8 cellular contexts compared by ENCODE assay signal in genomic region chr4:98446499-98447375, GRCh38.
DNase-seq lines count a peak whose midpoint lies in the region; ATAC-seq and TF ChIP-seq lines count a peak whose summit lies in the region.

No MANE protein-coding gene starts in this region.

- H3K27me3 Mint-ChIP-seq in CD8-positive, alpha-beta memory T cell, result no peaks in the 10 kb centered on the region
- H3K27me3 Mint-ChIP-seq in HFFc6 (ENCODE audit: insufficient read depth), result no peaks in the 10 kb centered on the region; the same call in 1 of the 2 replicates

- no peaks in the 10 kb centered on the region for H3K9me3 Mint-ChIP-seq in CD8-positive, alpha-beta memory T cell
- no peaks in the 10 kb centered on the region for H3K9me3 Mint-ChIP-seq in HFFc6

- H3K27ac ChIP-seq in CD8-positive, alpha-beta memory T cell (ENCODE audit: low read depth, low read length), result peak overlapping the region; percentile 3
- peak overlapping the region; percentile 80 for H3K27ac ChIP-seq in KOPT-K1 (ENCODE audit: low read depth, low read length, poor library complexity, severe bottlenecking)

- H3K4me1 ChIP-seq in CD8-positive, alpha-beta memory T cell (ENCODE audit: insufficient read depth, low read length), result peaks cover 41% of the 10 kb centered on the region

- peak overlapping the region; percentile 63 to 80 (median 76) for H3K4me3 Mint-ChIP-seq in CD8-positive, alpha-beta memory T cell
- H3K4me3 Mint-ChIP-seq in HFFc6, result no peak overlapping the region

- peak; percentile 43 to 84 (median 61) for DNase-seq in CD8-positive, alpha-beta memory T cell
- DNase-seq in activated T-cell treated with anti-CD3 and anti-CD28 coated beads for 1 hour (ENCODE audit: low read depth), result peak; percentile 27
- DNase-seq in glomerular visceral epithelial cell (ENCODE audit: extremely low spot score), result peak; percentile 88
- DNase-seq in stimulated activated CD8-positive, alpha-beta memory T cell treated with anti-CD3 and anti-CD28 coated beads, Interleukin-4, amount 100 ng/mL, for 48 hours, result peak; percentile 69
- DNase-seq in HFFc6, result no peak
- DNase-seq in D341Med (ENCODE audit: low spot score), result no peak

- peaks cover 45 to 52% (median 45%) of the 10 kb centered on the region in 3 donors for H3K4me1 Mint-ChIP-seq in CD8-positive, alpha-beta memory T cell
- H3K4me1 Mint-ChIP-seq in HFFc6 (ENCODE audit: low read depth), result peaks cover 19% of the 10 kb centered on the region

- TF ChIP-seq CTCF in HFFc6 (IDR thresholded peaks at IDR 0.05), result no peak

- peak overlapping the region; percentile 51 for H3K4me3 ChIP-seq in CD8-positive, alpha-beta memory T cell (ENCODE audit: low read length)

- H3K27me3 ChIP-seq in CD8-positive, alpha-beta memory T cell (ENCODE audit: insufficient read depth, low read length, poor library complexity, severe bottlenecking), result no peaks in the 10 kb centered on the region

- CTCF ChIA-PET in CD8-positive, alpha-beta memory T cell (lab: Charles Lee), result no interaction called here

- H3K36me3 ChIP-seq in CD8-positive, alpha-beta memory T cell (ENCODE audit: insufficient read depth, low read length), result peaks cover 3% of the 10 kb centered on the region
- peaks cover 32% of the 10 kb centered on the region for H3K36me3 ChIP-seq in KOPT-K1 (ENCODE audit: insufficient read depth, low read length)

- H3K36me3 Mint-ChIP-seq in CD8-positive, alpha-beta memory T cell, result peaks cover 15 to 20% (median 15%) of the 10 kb centered on the region in 3 donors
- peaks cover 35% of the 10 kb centered on the region for H3K36me3 Mint-ChIP-seq in HFFc6 (ENCODE audit: low read depth)

- peak; percentile 72 for ATAC-seq in GM21529 (IDR thresholded peaks at IDR 0.05; ENCODE audit: unreplicated experiment)

- H3K9me3 ChIP-seq in CD8-positive, alpha-beta memory T cell (ENCODE audit: low read length), result no peaks in the 10 kb centered on the region
- no peaks in the 10 kb centered on the region for H3K9me3 ChIP-seq in KOPT-K1 (ENCODE audit: insufficient read depth, low read length, poor library complexity, severe bottlenecking)

- H3K27ac Mint-ChIP-seq in CD8-positive, alpha-beta memory T cell, result peak overlapping the region; percentile 74 to 95 (median 88)
- H3K27ac Mint-ChIP-seq in HFFc6, result no peak overlapping the region

- POLR2A ChIA-PET in CD8-positive, alpha-beta memory T cell (lab: Charles Lee), result interaction anchor here (1.0 to 1.2 kb wide), 4 partner anchors 184 to 549 kb away, joined by 3 to 4 read pairs (median 4); partner anchors contain the start of genes EIF4E, METAP1 and RAP1GDS1

Comparison
In these comparisons a context has a peak if more than half of its experiments do, and no peak if none do; other contexts are left out.
1. DNase-seq: peak in CD8-positive, alpha-beta memory T cell (5 of 5), activated T-cell treated with anti-CD3 and anti-CD28 coated beads for 1 hour (single experiment), glomerular visceral epithelial cell (single experiment) and stimulated activated CD8-positive, alpha-beta memory T cell treated with anti-CD3 and anti-CD28 coated beads, Interleukin-4, amount 100 ng/mL, for 48 hours (single experiment); none in HFFc6 (single experiment) and D341Med (single experiment).